ENCODE assay signal across 22 cellular contexts in genomic region chr2:223701761-223702160, GRCh38.
DNase-seq lines count a peak whose midpoint lies in the region; ATAC-seq, FAIRE-seq and TF ChIP-seq lines count a peak whose summit lies in the region.
"Had no signal": no experiment of that assay in that cellular context is flagged by ENCODE, and none has a peak within 500 bp of the region (broad histone marks: within the 10 kb centered on the region; RNA-seq: fewer than 3 reads in every experiment).

No MANE protein-coding gene starts in this region.

- no peak overlapping the region for H2AFZ ChIP-seq in IMR-90 (replicated peaks; ENCODE audit: low read length, poor library complexity)
- H2AFZ ChIP-seq: GM23248 had no signal

- no peaks in the 10 kb centered on the region for H3K79me1 ChIP-seq in IMR-90 (ENCODE audit: low read depth in 1 of 2, low read length in 2 of 2)

- H4K8ac ChIP-seq in IMR-90 (ENCODE audit: low read depth in 2 of 2, low read length in 2 of 2), result no peak overlapping the region; a peak in 1 of 4 replicates

- ATAC-seq in A549 (no peak), IMR-90 (ENCODE audit: low read depth) (no peak), foreskin keratinocyte (no peak), heart left ventricle (no peak)
- ATAC-seq: GM12878 had no signal

- no peak overlapping the region for H2BK120ac ChIP-seq in IMR-90 (ENCODE audit: low read depth, low read length)

- H3K27ac Mint-ChIP-seq in Caco-2 (ENCODE audit: unreplicated experiment), result no peak overlapping the region
- H3K27ac Mint-ChIP-seq: CD4-positive, CD25-positive, alpha-beta regulatory T cell; CD8-positive, alpha-beta memory T cell had no signal

- TF ChIP-seq RAD21 in A549 (conservative IDR thresholded peaks at IDR 0.05 in 1 of 2, IDR thresholded peaks at IDR 0.05 in 1 of 2) (no peak), IMR-90 (IDR thresholded peaks at IDR 0.05; ENCODE audit: low read length) (no peak)

- CTCF ChIA-PET in A549 (lab: Yijun Ruan, JAX), result no interaction called here
- CTCF ChIA-PET in IMR-90 (lab: Yijun Ruan, JAX), result no interaction called here
- CTCF ChIA-PET in Caco-2 (lab: Charles Lee), result no interaction called here

- 0 out of 3 replicates have a peak, but pooled peaks cover 3% of the 10 kb centered on the region for H3K9me3 ChIP-seq in A549
- no peaks in the 10 kb centered on the region for H3K9me3 ChIP-seq in IMR-90 (ENCODE audit: control insufficient read depth, insufficient read depth, low read length)
- H3K9me3 ChIP-seq in heart left ventricle, result no peaks in the 10 kb centered on the region
- H3K9me3 ChIP-seq in Caco-2, result no peaks in the 10 kb centered on the region
- H3K9me3 ChIP-seq: BE2C, HAP-1 had no signal

- 91% methylated on average over 1 of the region's 1 CpG for WGBS in A549 (ENCODE audit: missing lambda C conversion rate)
- WGBS in IMR-90 (ENCODE audit: extremely low coverage in 2 of 2, insufficient read length in 1 of 2), 2 experiments, result no CpG with 5 or more reads among the region's 1 CpG
- 88 to 94% (median 89%) methylated on average over 1 of the region's 1 CpG for WGBS in heart left ventricle, 4 donors

- TF ChIP-seq CTCF in A549 (IDR thresholded peaks at IDR 0.05) (no peak), IMR-90 (conservative IDR thresholded peaks at IDR 0.05; ENCODE audit: low read depth, low read length) (no peak), foreskin keratinocyte (conservative IDR thresholded peaks at IDR 0.05) (no peak), heart left ventricle (IDR thresholded peaks at IDR 0.05) (no peak), Caco-2 (IDR thresholded peaks at IDR 0.05; ENCODE audit: insufficient read depth in 1 of 2, low read depth in 1 of 2, low read length in 1 of 2, severe bottlenecking in 1 of 2, unreplicated experiment in 1 of 2) (no peak)

- H3K27me3 Mint-ChIP-seq in Caco-2 (ENCODE audit: insufficient read depth, unreplicated experiment), result no peaks in the 10 kb centered on the region

- H3K56ac ChIP-seq in IMR-90 (ENCODE audit: extremely low read depth, insufficient read depth, low read length), result no peak overlapping the region

- no peak overlapping the region for H2AK9ac ChIP-seq in IMR-90 (replicated peaks; ENCODE audit: low read depth, low read length, poor library complexity)

- no peak overlapping the region for H4K91ac ChIP-seq in IMR-90 (ENCODE audit: insufficient read depth, low read depth, low read length)

- POLR2A ChIA-PET in A549 (lab: Yijun Ruan, JAX), result no interaction called here
- POLR2A ChIA-PET in IMR-90 (lab: Charles Lee; ENCODE audit: unreplicated experiment), result no interaction called here
- POLR2A ChIA-PET in Caco-2 (lab: Charles Lee), result no interaction called here

- H3K27me3 ChIP-seq in IMR-90 (ENCODE audit: control insufficient read depth, insufficient read depth, low read length), result no peaks in the 10 kb centered on the region
- no peaks in the 10 kb centered on the region for H3K27me3 ChIP-seq in foreskin keratinocyte
- H3K27me3 ChIP-seq in heart left ventricle, result no peaks in the 10 kb centered on the region
- no peaks in the 10 kb centered on the region for H3K27me3 ChIP-seq in Caco-2 (replicated peaks; ENCODE audit: control insufficient read depth, insufficient read depth, low read length)
- H3K27me3 ChIP-seq: BE2C had no signal

- intact Hi-C loops in IMR-90 (cut with micrococcal nuclease) (no loop called here), heart left ventricle (cut with DNase I) (no loop called here), Caco-2 (cut with micrococcal nuclease; ENCODE audit: unreplicated experiment) (no loop called here)

- no peaks in the 10 kb centered on the region for H3K9me1 ChIP-seq in IMR-90 (ENCODE audit: insufficient read depth, low read length)

- DNase-seq in DMS53 (lab: John Stamatoyannopoulos, UW) (peak; percentile 54), DMS53 treated with DMSO at 0.1 percent for 48 hours (lab: John Stamatoyannopoulos, UW; ENCODE audit: unreplicated experiment) (no peak), A549 (ENCODE audit: low read depth in 1 of 2, low spot score in 1 of 2) (no peak), IMR-90 (no peak), foreskin keratinocyte (no peak), heart left ventricle (no peak), Caco-2 (no peak), hypothalamus (lab: John Stamatoyannopoulos, UW) (no peak)
- DNase-seq: ACHN; BE2C; C1 segment of cervical spinal cord; CD4-positive, CD25-positive, alpha-beta regulatory T cell; CD8-positive, alpha-beta memory T cell; COR-L47; DMS153; DND-41; EL; GM23248; KBM-7 had no signal

- no peaks in the 10 kb centered on the region for H4K20me1 ChIP-seq in IMR-90 (ENCODE audit: insufficient read depth, low read length)

- no peak overlapping the region for H2BK5ac ChIP-seq in IMR-90 (ENCODE audit: low read depth, low read length, poor library complexity, severe bottlenecking)

- peak overlapping the region; percentile 23; the same call in 1 of the 2 replicates for H3K18ac ChIP-seq in IMR-90 (ENCODE audit: low read depth, low read length)

- no peak overlapping the region for H3K4ac ChIP-seq in IMR-90 (ENCODE audit: low read depth, low read length)

- H3K23ac ChIP-seq in IMR-90 (ENCODE audit: low read depth, low read length), result no peak overlapping the region

- no peak for TF ChIP-seq EP300 in A549 (IDR thresholded peaks at IDR 0.05)

- no peaks in the 10 kb centered on the region for H3K36me3 Mint-ChIP-seq in Caco-2 (ENCODE audit: insufficient read depth, unreplicated experiment)
- H3K36me3 Mint-ChIP-seq: CD4-positive, CD25-positive, alpha-beta regulatory T cell; CD8-positive, alpha-beta memory T cell had no signal

- no peak overlapping the region for H3K4me3 Mint-ChIP-seq in Caco-2 (ENCODE audit: unreplicated experiment)
- H3K4me3 Mint-ChIP-seq: CD4-positive, CD25-positive, alpha-beta regulatory T cell; CD8-positive, alpha-beta memory T cell had no signal

- peaks cover 37% of the 10 kb centered on the region for H3K4me1 ChIP-seq in A549
- H3K4me1 ChIP-seq in IMR-90 (ENCODE audit: control insufficient read depth, insufficient read depth, low read length), result peaks cover 3% of the 10 kb centered on the region
- H3K4me1 ChIP-seq in foreskin keratinocyte, result peaks cover 36% of the 10 kb centered on the region
- H3K4me1 ChIP-seq in heart left ventricle, result peaks cover 0 to 4% (median 0%) of the 10 kb centered on the region in 12 donors
- 0 out of 2 replicates have a peak, but pooled peaks cover 10% of the 10 kb centered on the region for H3K4me1 ChIP-seq in Caco-2
- H3K4me1 ChIP-seq: BE2C had no signal

- H2AK5ac ChIP-seq in IMR-90 (ENCODE audit: low read depth, low read length), result no peak overlapping the region

- no peak overlapping the region for H3K14ac ChIP-seq in IMR-90 (replicated peaks; ENCODE audit: low read depth, low read length)

- in situ Hi-C loops in IMR-90 (cut with MboI; ENCODE audit: low sequenced_read_pairs), result no loop called here

- no peak overlapping the region for H4K5ac ChIP-seq in IMR-90 (ENCODE audit: low read depth, low read length)

- H3K4me3 ChIP-seq in A549, result no peak overlapping the region
- H3K4me3 ChIP-seq in IMR-90 (ENCODE audit: insufficient read depth, low read depth, low read length), result no peak overlapping the region
- H3K4me3 ChIP-seq in heart left ventricle, result no peak overlapping the region
- no peak overlapping the region for H3K4me3 ChIP-seq in Caco-2 (ENCODE audit: low read depth, low read length)
- H3K4me3 ChIP-seq: GM12878, GM23248, HAP-1 had no signal

- H3K4me2 ChIP-seq in A549 (no peak overlapping the region), IMR-90 (ENCODE audit: low read depth, low read length) (no peak overlapping the region)

- BruUV-seq in IMR-90 (replicated peaks; lab: Mats Ljungman, UMichigan) (no TSS peak), Caco-2 (replicated peaks; lab: Mats Ljungman, UMichigan) (no TSS peak)

- dilution Hi-C loops in IMR-90 (cut with HindIII; ENCODE audit: low sequenced_read_pairs, unreplicated experiment), result no loop called here

- H3K27ac ChIP-seq in A549 (peak overlapping the region; percentile 94), IMR-90 (ENCODE audit: insufficient read depth, low read length) (no peak overlapping the region), foreskin keratinocyte (peak overlapping the region; percentile 1), heart left ventricle (no peak overlapping the region)
- H3K27ac ChIP-seq: 22Rv1, GM23248 had no signal

- H3K9me3 Mint-ChIP-seq in Caco-2 (ENCODE audit: unreplicated experiment), result peaks cover 7% of the 10 kb centered on the region
- H3K9me3 Mint-ChIP-seq: CD8-positive, alpha-beta memory T cell had no signal

- peak overlapping the region; percentile 29; the same call in 1 of the 2 replicates for H2BK20ac ChIP-seq in IMR-90 (ENCODE audit: low read depth, low read length)

- H3K4me1 Mint-ChIP-seq in Caco-2 (ENCODE audit: low read depth, unreplicated experiment), result peaks cover 7% of the 10 kb centered on the region

- no peaks in the 10 kb centered on the region for H3K36me3 ChIP-seq in IMR-90 (ENCODE audit: control insufficient read depth, insufficient read depth, low read length)
- no peaks in the 10 kb centered on the region for H3K36me3 ChIP-seq in heart left ventricle
- no peaks in the 10 kb centered on the region for H3K36me3 ChIP-seq in Caco-2 (ENCODE audit: control insufficient read depth, insufficient read depth, low read length)
- H3K36me3 ChIP-seq: BE2C, HAP-1 had no signal

- 0 out of 3 replicates have a peak overlapping the region, but pooled peaks have one; percentile 5 for H2BK15ac ChIP-seq in IMR-90 (ENCODE audit: low read depth, low read length)

- no peak for FAIRE-seq in A549 (lab: Jason Lieb, UNC)
- FAIRE-seq: GM12878 had no signal

- no peak overlapping the region for H3K9ac ChIP-seq in IMR-90 (ENCODE audit: low read depth, low read length)
- H3K9ac ChIP-seq: GM23248 had no signal

- TF ChIP-seq POLR2A in A549 (IDR thresholded peaks at IDR 0.05; ENCODE audit: low read length), result no peak
- no peak for TF ChIP-seq POLR2A in IMR-90 (IDR thresholded peaks at IDR 0.05; ENCODE audit: low read depth, low read length)
- TF ChIP-seq POLR2A in heart left ventricle (IDR thresholded peaks at IDR 0.05), result no peak

TF ChIP-seq in A549, 52 proteins besides CTCF, POLR2A, EP300 and RAD21 (continues in another document):
- TF ChIP-seq CHD2 (IDR thresholded peaks at IDR 0.05; ENCODE audit: low read length, partially characterized antibody), result no peak
- peak; percentile 76 for TF ChIP-seq MAFK (IDR thresholded peaks at IDR 0.05; ENCODE audit: partially characterized antibody)

TF ChIP-seq in IMR-90, 13 proteins besides CTCF, POLR2A, EP300 and RAD21:
- TF ChIP-seq MAFK (IDR thresholded peaks at IDR 0.05; ENCODE audit: low read depth, low read length) (peak; percentile 45), CEBPB (IDR thresholded peaks at IDR 0.05; ENCODE audit: low read depth, low read length) (no peak), NFE2L2 (IDR thresholded peaks at IDR 0.05; ENCODE audit: low read depth, low read length) (no peak)

Comparison
In these comparisons a context has a peak if more than half of its experiments do, and no peak if none do; other contexts are left out.
1. H3K27ac ChIP-seq: peak in A549 (2 of 2) and foreskin keratinocyte (single experiment); none in IMR-90 (single experiment) and heart left ventricle (0 of 12).